ENCODE assay signal across 2 cellular contexts in the genomic region with DNA sequence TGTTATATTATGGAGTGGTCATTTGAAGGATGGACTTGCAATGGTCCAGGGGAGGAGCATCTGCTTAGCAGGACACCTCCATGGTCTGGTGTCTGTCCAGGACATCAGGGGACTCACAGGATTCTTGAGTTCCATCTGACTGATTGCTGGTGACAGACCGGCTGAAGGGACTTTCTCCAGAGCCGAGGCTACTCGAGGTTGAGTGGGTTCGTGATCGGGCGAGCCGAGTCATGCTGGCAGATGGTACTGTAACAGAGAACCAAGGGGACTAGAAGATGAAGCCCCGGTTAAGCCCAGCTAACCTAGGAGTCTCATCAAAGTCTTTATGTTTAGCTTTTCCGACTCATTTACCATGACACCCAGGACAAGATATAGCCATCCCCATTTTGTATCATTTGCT.
TF ChIP-seq lines count a peak whose summit lies in the region.

No MANE protein-coding gene starts in this region.

TF ChIP-seq in HepG2, 621 proteins besides CTCF, POLR2A, EP300 and RAD21:
- TF ChIP-seq ZXDC (CRISPR knock-in tag; IDR thresholded peaks at IDR 0.05) (no peak), FOXO4 (CRISPR knock-in tag; conservative IDR thresholded peaks at IDR 0.05) (0 out of 2 replicates have a peak, but pooled peaks have one; percentile 12)
- TF ChIP-seq, protein P1, sequence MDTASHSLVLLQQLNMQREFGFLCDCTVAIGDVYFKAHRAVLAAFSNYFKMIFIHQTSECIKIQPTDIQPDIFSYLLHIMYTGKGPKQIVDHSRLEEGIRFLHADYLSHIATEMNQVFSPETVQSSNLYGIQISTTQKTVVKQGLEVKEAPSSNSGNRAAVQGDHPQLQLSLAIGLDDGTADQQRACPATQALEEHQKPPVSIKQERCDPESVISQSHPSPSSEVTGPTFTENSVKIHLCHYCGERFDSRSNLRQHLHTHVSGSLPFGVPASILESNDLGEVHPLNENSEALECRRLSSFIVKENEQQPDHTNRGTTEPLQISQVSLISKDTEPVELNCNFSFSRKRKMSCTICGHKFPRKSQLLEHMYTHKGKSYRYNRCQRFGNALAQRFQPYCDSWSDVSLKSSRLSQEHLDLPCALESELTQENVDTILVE (CRISPR knock-in tag; IDR thresholded peaks at IDR 0.05): no peak

TF ChIP-seq in WTC11, 78 proteins besides CTCF, POLR2A, EP300 and RAD21:
- TF ChIP-seq E2F4 (CRISPR knock-in tag; IDR thresholded peaks at IDR 0.05; ENCODE audit: borderline replicate concordance, low read depth): no peak
- no peak for TF ChIP-seq ESRRA (CRISPR knock-in tag; IDR thresholded peaks at IDR 0.05; ENCODE audit: borderline replicate concordance)
- no peak for TF ChIP-seq ZNF671 (CRISPR knock-in tag; IDR thresholded peaks at IDR 0.05)
- no peak for TF ChIP-seq FOXP4 (CRISPR knock-in tag; IDR thresholded peaks at IDR 0.05)
- TF ChIP-seq, protein P2, sequence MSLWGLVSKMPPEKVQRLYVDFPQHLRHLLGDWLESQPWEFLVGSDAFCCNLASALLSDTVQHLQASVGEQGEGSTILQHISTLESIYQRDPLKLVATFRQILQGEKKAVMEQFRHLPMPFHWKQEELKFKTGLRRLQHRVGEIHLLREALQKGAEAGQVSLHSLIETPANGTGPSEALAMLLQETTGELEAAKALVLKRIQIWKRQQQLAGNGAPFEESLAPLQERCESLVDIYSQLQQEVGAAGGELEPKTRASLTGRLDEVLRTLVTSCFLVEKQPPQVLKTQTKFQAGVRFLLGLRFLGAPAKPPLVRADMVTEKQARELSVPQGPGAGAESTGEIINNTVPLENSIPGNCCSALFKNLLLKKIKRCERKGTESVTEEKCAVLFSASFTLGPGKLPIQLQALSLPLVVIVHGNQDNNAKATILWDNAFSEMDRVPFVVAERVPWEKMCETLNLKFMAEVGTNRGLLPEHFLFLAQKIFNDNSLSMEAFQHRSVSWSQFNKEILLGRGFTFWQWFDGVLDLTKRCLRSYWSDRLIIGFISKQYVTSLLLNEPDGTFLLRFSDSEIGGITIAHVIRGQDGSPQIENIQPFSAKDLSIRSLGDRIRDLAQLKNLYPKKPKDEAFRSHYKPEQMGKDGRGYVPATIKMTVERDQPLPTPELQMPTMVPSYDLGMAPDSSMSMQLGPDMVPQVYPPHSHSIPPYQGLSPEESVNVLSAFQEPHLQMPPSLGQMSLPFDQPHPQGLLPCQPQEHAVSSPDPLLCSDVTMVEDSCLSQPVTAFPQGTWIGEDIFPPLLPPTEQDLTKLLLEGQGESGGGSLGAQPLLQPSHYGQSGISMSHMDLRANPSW (CRISPR knock-in tag; conservative IDR thresholded peaks at IDR 0.05; ENCODE audit: low read depth): no peak
- no peak for TF ChIP-seq GRHL2 (CRISPR knock-in tag; IDR thresholded peaks at IDR 0.05; ENCODE audit: insufficient replicate concordance, severe bottlenecking)
- no peak for TF ChIP-seq MLX (CRISPR knock-in tag; IDR thresholded peaks at IDR 0.05)
- no peak for TF ChIP-seq ETV6 (CRISPR knock-in tag; IDR thresholded peaks at IDR 0.05)
- TF ChIP-seq ZNF416 (CRISPR knock-in tag; IDR thresholded peaks at IDR 0.05): no peak
- TF ChIP-seq TCF7 (CRISPR knock-in tag; IDR thresholded peaks at IDR 0.05; ENCODE audit: low read depth): no peak
- TF ChIP-seq EMX1 (CRISPR knock-in tag; IDR thresholded peaks at IDR 0.05): no peak
- TF ChIP-seq ATF6 (CRISPR knock-in tag; IDR thresholded peaks at IDR 0.05): no peak
- no peak for TF ChIP-seq OVOL2 (CRISPR knock-in tag; IDR thresholded peaks at IDR 0.05; ENCODE audit: borderline replicate concordance)
- no peak for TF ChIP-seq MXD4 (CRISPR knock-in tag; IDR thresholded peaks at IDR 0.05; ENCODE audit: borderline replicate concordance)
- TF ChIP-seq ZNF219 (CRISPR knock-in tag; IDR thresholded peaks at IDR 0.05; ENCODE audit: borderline replicate concordance): no peak
- TF ChIP-seq JUN (CRISPR knock-in tag; IDR thresholded peaks at IDR 0.05): no peak
- no peak for TF ChIP-seq ZNF423 (CRISPR knock-in tag; IDR thresholded peaks at IDR 0.05)
